In genomic region chr7:12491526-12491925, GRCh38 we compare ENCODE assay signal across 1 cellular context.
TF ChIP-seq lines count a peak whose summit lies in the region.

No MANE protein-coding gene starts in this region.

TF ChIP-seq in GM23338, 12 proteins besides CTCF, POLR2A, EP300 and RAD21 (continued from another document):
- TF ChIP-seq, protein P1, sequence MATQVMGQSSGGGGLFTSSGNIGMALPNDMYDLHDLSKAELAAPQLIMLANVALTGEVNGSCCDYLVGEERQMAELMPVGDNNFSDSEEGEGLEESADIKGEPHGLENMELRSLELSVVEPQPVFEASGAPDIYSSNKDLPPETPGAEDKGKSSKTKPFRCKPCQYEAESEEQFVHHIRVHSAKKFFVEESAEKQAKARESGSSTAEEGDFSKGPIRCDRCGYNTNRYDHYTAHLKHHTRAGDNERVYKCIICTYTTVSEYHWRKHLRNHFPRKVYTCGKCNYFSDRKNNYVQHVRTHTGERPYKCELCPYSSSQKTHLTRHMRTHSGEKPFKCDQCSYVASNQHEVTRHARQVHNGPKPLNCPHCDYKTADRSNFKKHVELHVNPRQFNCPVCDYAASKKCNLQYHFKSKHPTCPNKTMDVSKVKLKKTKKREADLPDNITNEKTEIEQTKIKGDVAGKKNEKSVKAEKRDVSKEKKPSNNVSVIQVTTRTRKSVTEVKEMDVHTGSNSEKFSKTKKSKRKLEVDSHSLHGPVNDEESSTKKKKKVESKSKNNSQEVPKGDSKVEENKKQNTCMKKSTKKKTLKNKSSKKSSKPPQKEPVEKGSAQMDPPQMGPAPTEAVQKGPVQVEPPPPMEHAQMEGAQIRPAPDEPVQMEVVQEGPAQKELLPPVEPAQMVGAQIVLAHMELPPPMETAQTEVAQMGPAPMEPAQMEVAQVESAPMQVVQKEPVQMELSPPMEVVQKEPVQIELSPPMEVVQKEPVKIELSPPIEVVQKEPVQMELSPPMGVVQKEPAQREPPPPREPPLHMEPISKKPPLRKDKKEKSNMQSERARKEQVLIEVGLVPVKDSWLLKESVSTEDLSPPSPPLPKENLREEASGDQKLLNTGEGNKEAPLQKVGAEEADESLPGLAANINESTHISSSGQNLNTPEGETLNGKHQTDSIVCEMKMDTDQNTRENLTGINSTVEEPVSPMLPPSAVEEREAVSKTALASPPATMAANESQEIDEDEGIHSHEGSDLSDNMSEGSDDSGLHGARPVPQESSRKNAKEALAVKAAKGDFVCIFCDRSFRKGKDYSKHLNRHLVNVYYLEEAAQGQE (IDR thresholded peaks at IDR 0.05; ENCODE audit: unreplicated experiment), result no peak
- no peak for TF ChIP-seq ZNF114 (CRISPR knock-in tag; IDR thresholded peaks at IDR 0.05)
- no peak for TF ChIP-seq POLR2AphosphoS5 (IDR thresholded peaks at IDR 0.05; ENCODE audit: low read depth)
- no peak for TF ChIP-seq ZNF331 (CRISPR knock-in tag; IDR thresholded peaks at IDR 0.05; ENCODE audit: low read depth)
- no peak for TF ChIP-seq NANOG (IDR thresholded peaks at IDR 0.05; ENCODE audit: borderline replicate concordance)
- no peak for TF ChIP-seq EZH2 (IDR thresholded peaks at IDR 0.05; ENCODE audit: low read depth, unreplicated experiment)
- TF ChIP-seq EZH2phosphoT487 (IDR thresholded peaks at IDR 0.05; ENCODE audit: unreplicated experiment), result no peak
- TF ChIP-seq, protein P2, sequence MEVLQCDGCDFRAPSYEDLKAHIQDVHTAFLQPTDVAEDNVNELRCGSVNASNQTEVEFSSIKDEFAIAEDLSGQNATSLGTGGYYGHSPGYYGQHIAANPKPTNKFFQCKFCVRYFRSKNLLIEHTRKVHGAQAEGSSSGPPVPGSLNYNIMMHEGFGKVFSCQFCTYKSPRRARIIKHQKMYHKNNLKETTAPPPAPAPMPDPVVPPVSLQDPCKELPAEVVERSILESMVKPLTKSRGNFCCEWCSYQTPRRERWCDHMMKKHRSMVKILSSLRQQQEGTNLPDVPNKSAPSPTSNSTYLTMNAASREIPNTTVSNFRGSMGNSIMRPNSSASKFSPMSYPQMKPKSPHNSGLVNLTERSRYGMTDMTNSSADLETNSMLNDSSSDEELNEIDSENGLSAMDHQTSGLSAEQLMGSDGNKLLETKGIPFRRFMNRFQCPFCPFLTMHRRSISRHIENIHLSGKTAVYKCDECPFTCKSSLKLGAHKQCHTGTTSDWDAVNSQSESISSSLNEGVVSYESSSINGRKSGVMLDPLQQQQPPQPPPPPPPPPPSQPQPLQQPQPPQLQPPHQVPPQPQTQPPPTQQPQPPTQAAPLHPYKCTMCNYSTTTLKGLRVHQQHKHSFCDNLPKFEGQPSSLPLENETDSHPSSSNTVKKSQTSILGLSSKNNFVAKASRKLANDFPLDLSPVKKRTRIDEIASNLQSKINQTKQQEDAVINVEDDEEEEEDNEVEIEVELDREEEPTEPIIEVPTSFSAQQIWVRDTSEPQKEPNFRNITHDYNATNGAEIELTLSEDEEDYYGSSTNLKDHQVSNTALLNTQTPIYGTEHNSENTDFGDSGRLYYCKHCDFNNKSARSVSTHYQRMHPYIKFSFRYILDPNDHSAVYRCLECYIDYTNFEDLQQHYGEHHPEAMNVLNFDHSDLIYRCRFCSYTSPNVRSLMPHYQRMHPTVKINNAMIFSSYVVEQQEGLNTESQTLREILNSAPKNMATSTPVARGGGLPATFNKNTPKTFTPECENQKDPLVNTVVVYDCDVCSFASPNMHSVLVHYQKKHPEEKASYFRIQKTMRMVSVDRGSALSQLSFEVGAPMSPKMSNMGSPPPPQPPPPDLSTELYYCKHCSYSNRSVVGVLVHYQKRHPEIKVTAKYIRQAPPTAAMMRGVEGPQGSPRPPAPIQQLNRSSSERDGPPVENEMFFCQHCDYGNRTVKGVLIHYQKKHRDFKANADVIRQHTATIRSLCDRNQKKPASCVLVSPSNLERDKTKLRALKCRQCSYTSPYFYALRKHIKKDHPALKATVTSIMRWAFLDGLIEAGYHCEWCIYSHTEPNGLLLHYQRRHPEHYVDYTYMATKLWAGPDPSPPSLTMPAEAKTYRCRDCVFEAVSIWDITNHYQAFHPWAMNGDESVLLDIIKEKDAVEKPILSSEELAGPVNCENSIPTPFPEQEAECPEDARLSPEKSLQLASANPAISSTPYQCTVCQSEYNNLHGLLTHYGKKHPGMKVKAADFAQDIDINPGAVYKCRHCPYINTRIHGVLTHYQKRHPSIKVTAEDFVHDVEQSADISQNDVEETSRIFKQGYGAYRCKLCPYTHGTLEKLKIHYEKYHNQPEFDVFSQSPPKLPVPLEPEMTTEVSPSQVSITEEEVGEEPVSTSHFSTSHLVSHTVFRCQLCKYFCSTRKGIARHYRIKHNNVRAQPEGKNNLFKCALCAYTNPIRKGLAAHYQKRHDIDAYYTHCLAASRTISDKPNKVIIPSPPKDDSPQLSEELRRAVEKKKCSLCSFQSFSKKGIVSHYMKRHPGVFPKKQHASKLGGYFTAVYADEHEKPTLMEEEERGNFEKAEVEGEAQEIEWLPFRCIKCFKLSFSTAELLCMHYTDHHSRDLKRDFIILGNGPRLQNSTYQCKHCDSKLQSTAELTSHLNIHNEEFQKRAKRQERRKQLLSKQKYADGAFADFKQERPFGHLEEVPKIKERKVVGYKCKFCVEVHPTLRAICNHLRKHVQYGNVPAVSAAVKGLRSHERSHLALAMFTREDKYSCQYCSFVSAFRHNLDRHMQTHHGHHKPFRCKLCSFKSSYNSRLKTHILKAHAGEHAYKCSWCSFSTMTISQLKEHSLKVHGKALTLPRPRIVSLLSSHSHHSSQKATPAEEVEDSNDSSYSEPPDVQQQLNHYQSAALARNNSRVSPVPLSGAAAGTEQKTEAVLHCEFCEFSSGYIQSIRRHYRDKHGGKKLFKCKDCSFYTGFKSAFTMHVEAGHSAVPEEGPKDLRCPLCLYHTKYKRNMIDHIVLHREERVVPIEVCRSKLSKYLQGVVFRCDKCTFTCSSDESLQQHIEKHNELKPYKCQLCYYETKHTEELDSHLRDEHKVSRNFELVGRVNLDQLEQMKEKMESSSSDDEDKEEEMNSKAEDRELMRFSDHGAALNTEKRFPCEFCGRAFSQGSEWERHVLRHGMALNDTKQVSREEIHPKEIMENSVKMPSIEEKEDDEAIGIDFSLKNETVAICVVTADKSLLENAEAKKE (CRISPR knock-in tag; IDR thresholded peaks at IDR 0.05), result no peak
